33 cellular contexts compared by ENCODE assay signal in the genomic region with DNA sequence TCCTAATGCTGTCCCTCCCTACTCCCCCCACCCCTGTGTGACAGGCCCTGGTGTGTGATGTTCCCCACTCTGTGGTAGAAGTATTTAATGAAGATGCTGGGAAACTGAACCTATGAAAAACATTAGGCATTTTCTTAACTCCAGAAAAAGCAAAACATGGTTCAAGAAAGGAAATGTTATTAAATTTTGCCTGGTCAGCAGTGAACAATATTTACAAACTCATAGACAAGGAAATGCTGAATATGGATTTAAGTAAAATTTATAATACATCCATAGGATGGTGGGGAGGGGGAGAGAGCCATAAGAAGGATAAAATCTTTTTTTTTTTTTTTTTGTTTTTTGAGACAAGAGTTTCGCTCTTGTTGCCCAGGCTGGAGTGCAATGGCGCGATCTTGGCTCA. TPM values are rescaled to one million over a fixed set of nuclear protein-coding genes. Genes with fewer than 3 reads are reported as not detected.
A peak's percentile ranks its signal among the peaks of the same experiment; 100 is the strongest.
DNase-seq lines count a peak whose midpoint lies in the region; ATAC-seq, FAIRE-seq and TF ChIP-seq lines count a peak whose summit lies in the region.
"Had no signal": no experiment of that assay in that cellular context is flagged by ENCODE, and none has a peak within 500 bp of the region (broad histone marks: within the 10 kb centered on the region; RNA-seq: fewer than 3 reads in every experiment).

No MANE protein-coding gene starts in this region.

- H4K5ac ChIP-seq in IMR-90 (ENCODE audit: low read depth, low read length), result no peak overlapping the region

- H3K4me3 Mint-ChIP-seq in osteocyte (ENCODE audit: unreplicated experiment), result no peak overlapping the region
- H3K4me3 Mint-ChIP-seq in HFFc6, result no peak overlapping the region
- H3K4me3 Mint-ChIP-seq: CD14-positive monocyte; CD4-positive, alpha-beta memory T cell; CD4-positive, CD25-positive, alpha-beta regulatory T cell; CD8-positive, alpha-beta memory T cell had no signal

- H3K4me2 ChIP-seq in HepG2 (ENCODE audit: low read depth, low read length), result no peak overlapping the region
- no peak overlapping the region for H3K4me2 ChIP-seq in IMR-90 (ENCODE audit: low read depth, low read length)
- H3K4me2 ChIP-seq: BLaER1 had no signal

- H3K4me1 Mint-ChIP-seq in osteocyte (ENCODE audit: unreplicated experiment), result peaks cover 17% of the 10 kb centered on the region
- H3K4me1 Mint-ChIP-seq in HFFc6 (ENCODE audit: low read depth), result peaks cover 31% of the 10 kb centered on the region
- H3K4me1 Mint-ChIP-seq: CD4-positive, alpha-beta memory T cell; CD8-positive, alpha-beta memory T cell had no signal

- in situ Hi-C loops in HepG2 (cut with HindIII; ENCODE audit: extremely low pct_ligation_motif_present, low pct_unique_long_range_greater_than_20kb) (no loop called here), IMR-90 (cut with MboI; ENCODE audit: low sequenced_read_pairs) (no loop called here)

- H2AFZ ChIP-seq in HepG2 (ENCODE audit: low read length) (no peak overlapping the region), IMR-90 (replicated peaks; ENCODE audit: low read length, poor library complexity) (no peak overlapping the region)

- TF ChIP-seq EP300 in HepG2 (IDR thresholded peaks at IDR 0.05; ENCODE audit: low read depth in 2 of 2, low read length in 2 of 2) (no peak), HepG2 (CRISPR knock-in tag; IDR thresholded peaks at IDR 0.05; ENCODE audit: borderline replicate concordance) (no peak)

- peaks cover 3 to 13% of the 10 kb centered on the region in 2 experiments; a peak in 3 of 4 replicates for H3K79me1 ChIP-seq in IMR-90 (ENCODE audit: low read depth in 1 of 2, low read length in 2 of 2)

- H3K23ac ChIP-seq in IMR-90 (ENCODE audit: low read depth, low read length), result no peak overlapping the region

- no peak for TF ChIP-seq POLR2A in HepG2 (IDR thresholded peaks at IDR 0.05; ENCODE audit: insufficient read depth in 1 of 2, low read depth in 2 of 2, low read length in 2 of 2)
- no peak for TF ChIP-seq POLR2A in right lobe of liver (IDR thresholded peaks at IDR 0.05)
- TF ChIP-seq POLR2A in IMR-90 (IDR thresholded peaks at IDR 0.05; ENCODE audit: low read depth, low read length), result no peak
- TF ChIP-seq POLR2A in vagina (IDR thresholded peaks at IDR 0.05), result no peak

- TF ChIP-seq RAD21 in HepG2 (CRISPR knock-in tag; IDR thresholded peaks at IDR 0.05) (no peak), IMR-90 (IDR thresholded peaks at IDR 0.05; ENCODE audit: low read length) (no peak)

- no peak for DNase-seq in HepG2 (ENCODE audit: low spot score)
- no peak for DNase-seq in right lobe of liver
- DNase-seq in IMR-90, result no peak
- DNase-seq in islet precursor cell, result peak; percentile 12
- peak; percentile 32 for DNase-seq in osteocyte (ENCODE audit: extremely low spot score, unreplicated experiment)
- no peak for DNase-seq in vagina (ENCODE audit: extremely low spot score in 2 of 2)
- DNase-seq in HFFc6, result no peak
- DNase-seq: ACHN; BE2C; C1 segment of cervical spinal cord; CD4-positive, alpha-beta memory T cell; CD4-positive, CD25-positive, alpha-beta regulatory T cell; CD8-positive, alpha-beta memory T cell; COR-L47; DMS 273 treated with DMSO at 0.1 percent for 48 hours; DMS153; DMS53; DMS79; DND-41; EL; GDM1 had no signal

- H4K20me1 ChIP-seq in HepG2 (ENCODE audit: insufficient read depth, low read length) (no peaks in the 10 kb centered on the region), IMR-90 (ENCODE audit: insufficient read depth, low read length) (no peaks in the 10 kb centered on the region)
- H4K20me1 ChIP-seq: BLaER1 had no signal

- H4K91ac ChIP-seq in IMR-90 (ENCODE audit: insufficient read depth, low read depth, low read length), result no peak overlapping the region

- H3K27me3 Mint-ChIP-seq in osteocyte (ENCODE audit: unreplicated experiment) (no peaks in the 10 kb centered on the region), HFFc6 (ENCODE audit: insufficient read depth) (peaks cover 5% of the 10 kb centered on the region; the same call in 1 of the 2 replicates)
- H3K27me3 Mint-ChIP-seq: CD4-positive, alpha-beta memory T cell; CD4-positive, CD25-positive, alpha-beta regulatory T cell; CD8-positive, alpha-beta memory T cell had no signal

- POLR2A ChIA-PET in HepG2 (lab: Yijun Ruan, JAX) (no interaction called here), IMR-90 (lab: Charles Lee; ENCODE audit: unreplicated experiment) (no interaction called here)

- 92% methylated on average over 3 of the region's 3 CpGs for WGBS in HepG2 (ENCODE audit: low lambda C conversion rate)
- WGBS in right lobe of liver (ENCODE audit: insufficient coverage, low coverage, low lambda C conversion rate, missing lambda C conversion rate), result 100% methylated on average over 2 of the region's 3 CpGs
- no CpG with 5 or more reads among the region's 3 CpGs for WGBS in IMR-90 (ENCODE audit: extremely low coverage in 2 of 2, insufficient read length in 1 of 2), 2 experiments

- peaks cover 16% of the 10 kb centered on the region for H3K9me1 ChIP-seq in IMR-90 (ENCODE audit: insufficient read depth, low read length)

- CTCF ChIA-PET in HepG2 (lab: Yijun Ruan, JAX; ENCODE audit: low intra/inter-chr PET ratio, low total read pairs) (no interaction called here), IMR-90 (lab: Yijun Ruan, JAX) (interaction anchor here (0.6 to 1.1 kb wide), 2 partner anchors 8 to 17 kb away, joined by 3 read pairs; no protein-coding TSS in a partner anchor)

- no peak overlapping the region for H3K4me3 ChIP-seq in HepG2 (replicated peaks in 1 of 3; ENCODE audit: insufficient read depth in 1 of 3, low read depth in 2 of 3, low read length in 3 of 3)
- no peak overlapping the region for H3K4me3 ChIP-seq in right lobe of liver
- no peak overlapping the region for H3K4me3 ChIP-seq in IMR-90 (ENCODE audit: insufficient read depth, low read depth, low read length)
- no peak overlapping the region for H3K4me3 ChIP-seq in vagina
- H3K4me3 ChIP-seq: BLaER1, GM12878 had no signal

- H3K27me3 ChIP-seq in HepG2 (ENCODE audit: control insufficient read depth in 1 of 2, insufficient read depth in 2 of 2, low read length in 2 of 2) (peaks cover 0 to 5% of the 10 kb centered on the region in 2 experiments; a peak in 1 of 5 replicates), right lobe of liver (no peaks in the 10 kb centered on the region), IMR-90 (ENCODE audit: control insufficient read depth, insufficient read depth, low read length) (no peaks in the 10 kb centered on the region), vagina (no peaks in the 10 kb centered on the region)
- H3K27me3 ChIP-seq: BE2C, BLaER1 had no signal

- H3K9me3 ChIP-seq in HepG2 (ENCODE audit: low read length) (no peaks in the 10 kb centered on the region), right lobe of liver (no peaks in the 10 kb centered on the region), IMR-90 (ENCODE audit: control insufficient read depth, insufficient read depth, low read length) (peaks cover 2% of the 10 kb centered on the region; the same call in 1 of the 2 replicates), vagina (no peaks in the 10 kb centered on the region)
- H3K9me3 ChIP-seq: BE2C, BLaER1 had no signal

- H2BK120ac ChIP-seq in IMR-90 (ENCODE audit: low read depth, low read length), result no peak overlapping the region

- BruUV-seq in HepG2 (replicated peaks; lab: Mats Ljungman, UMichigan) (no TSS peak), IMR-90 (replicated peaks; lab: Mats Ljungman, UMichigan) (no TSS peak)

- H3K9ac ChIP-seq in HepG2 (ENCODE audit: insufficient read depth, low read depth, low read length) (no peak overlapping the region), IMR-90 (ENCODE audit: low read depth, low read length) (no peak overlapping the region)
- H3K9ac ChIP-seq: BLaER1 had no signal

- H3K27ac ChIP-seq in HepG2 (ENCODE audit: extremely low read length, insufficient read depth, low read length), result no peak overlapping the region
- H3K27ac ChIP-seq in right lobe of liver, result no peak overlapping the region
- no peak overlapping the region for H3K27ac ChIP-seq in IMR-90 (ENCODE audit: insufficient read depth, low read length)
- H3K27ac ChIP-seq in vagina, result no peak overlapping the region
- H3K27ac ChIP-seq: 22Rv1, BLaER1 had no signal

- no peaks in the 10 kb centered on the region for H3K36me3 ChIP-seq in HepG2 (replicated peaks in 1 of 2; ENCODE audit: control insufficient read depth in 1 of 2, insufficient read depth in 2 of 2, low read length in 2 of 2)
- H3K36me3 ChIP-seq in right lobe of liver, result no peaks in the 10 kb centered on the region
- H3K36me3 ChIP-seq in IMR-90 (ENCODE audit: control insufficient read depth, insufficient read depth, low read length), result no peaks in the 10 kb centered on the region
- no peaks in the 10 kb centered on the region for H3K36me3 ChIP-seq in vagina
- H3K36me3 ChIP-seq: BE2C, BLaER1 had no signal

- H2BK5ac ChIP-seq in IMR-90 (ENCODE audit: low read depth, low read length, poor library complexity, severe bottlenecking), result no peak overlapping the region

- H3K14ac ChIP-seq in IMR-90 (replicated peaks; ENCODE audit: low read depth, low read length), result no peak overlapping the region

- H3K18ac ChIP-seq in IMR-90 (ENCODE audit: low read depth, low read length), result no peak overlapping the region

- ATAC-seq in HepG2 (no peak), right lobe of liver (no peak), IMR-90 (ENCODE audit: low read depth) (no peak), GM21619 (IDR thresholded peaks at IDR 0.05; ENCODE audit: unreplicated experiment) (no peak)
- ATAC-seq: GM12878 had no signal

- H3K56ac ChIP-seq in IMR-90 (ENCODE audit: extremely low read depth, insufficient read depth, low read length), result no peak overlapping the region

- no peak overlapping the region for H3K4ac ChIP-seq in IMR-90 (ENCODE audit: low read depth, low read length)

- no peaks in the 10 kb centered on the region for H3K79me2 ChIP-seq in HepG2 (ENCODE audit: insufficient read depth, low read length)

- intact Hi-C loops in HepG2 (cut with micrococcal nuclease; ENCODE audit: unreplicated experiment) (no loop called here), right lobe of liver (cut with DNase I) (no loop called here), IMR-90 (cut with micrococcal nuclease) (no loop called here), vagina (cut with DNase I) (no loop called here)

- no peak overlapping the region for H2BK15ac ChIP-seq in IMR-90 (ENCODE audit: low read depth, low read length)

- H2BK20ac ChIP-seq in IMR-90 (ENCODE audit: low read depth, low read length), result no peak overlapping the region

- no peaks in the 10 kb centered on the region for H3K36me3 Mint-ChIP-seq in osteocyte (ENCODE audit: unreplicated experiment)
- peaks cover 5% of the 10 kb centered on the region; the same call in 1 of the 2 replicates for H3K36me3 Mint-ChIP-seq in HFFc6 (ENCODE audit: low read depth)
- H3K36me3 Mint-ChIP-seq: CD4-positive, alpha-beta memory T cell; CD8-positive, alpha-beta memory T cell had no signal

- no peak overlapping the region for H3K27ac Mint-ChIP-seq in osteocyte (ENCODE audit: unreplicated experiment)
- no peak overlapping the region for H3K27ac Mint-ChIP-seq in HFFc6
- H3K27ac Mint-ChIP-seq: CD4-positive, CD25-positive, alpha-beta regulatory T cell; CD8-positive, alpha-beta memory T cell had no signal

- H2AK9ac ChIP-seq in IMR-90 (replicated peaks; ENCODE audit: low read depth, low read length, poor library complexity), result no peak overlapping the region

- FAIRE-seq in HepG2 (lab: Jason Lieb, UNC), result no peak
- FAIRE-seq: GM12878, GM12892, GM18507 had no signal

- H3K9me3 Mint-ChIP-seq in osteocyte (ENCODE audit: unreplicated experiment) (no peaks in the 10 kb centered on the region), HFFc6 (no peaks in the 10 kb centered on the region)
- H3K9me3 Mint-ChIP-seq: CD4-positive, alpha-beta memory T cell; CD8-positive, alpha-beta memory T cell had no signal

- dilution Hi-C loops in IMR-90 (cut with HindIII; ENCODE audit: low sequenced_read_pairs, unreplicated experiment), result no loop called here

- no peak overlapping the region for H4K8ac ChIP-seq in IMR-90 (ENCODE audit: low read depth in 2 of 2, low read length in 2 of 2)

- TF ChIP-seq CTCF in HepG2 (CRISPR knock-in tag; IDR thresholded peaks at IDR 0.05) (no peak), right lobe of liver (IDR thresholded peaks at IDR 0.05) (no peak), IMR-90 (conservative IDR thresholded peaks at IDR 0.05; ENCODE audit: low read depth, low read length) (no peak), osteocyte (IDR thresholded peaks at IDR 0.05) (no peak), vagina (IDR thresholded peaks at IDR 0.05) (no peak), HFFc6 (IDR thresholded peaks at IDR 0.05) (no peak)

- H3K4me1 ChIP-seq in HepG2 (ENCODE audit: insufficient read depth, low read length), result peaks cover 20% of the 10 kb centered on the region
- H3K4me1 ChIP-seq in right lobe of liver, result peaks cover 0 to 10% (median 0%) of the 10 kb centered on the region in 4 donors
- H3K4me1 ChIP-seq in IMR-90 (ENCODE audit: control insufficient read depth, insufficient read depth, low read length), result peaks cover 17% of the 10 kb centered on the region
- H3K4me1 ChIP-seq in vagina, result no peaks in the 10 kb centered on the region
- H3K4me1 ChIP-seq: BE2C had no signal

- H2AK5ac ChIP-seq in IMR-90 (ENCODE audit: low read depth, low read length), result no peak overlapping the region

RNA-seq across cellular contexts. Expression of a gene that starts 10.8 kb away (rescaled TPM):
- total RNA-seq in HepG2 (2016; rRNA removed; fragmentation: Illumina TruSeq; extraction: Trizol), result not detected in 2 replicates
- not detected in 2 replicates for total RNA-seq in HepG2 (2016; cell fraction: cytosol; rRNA removed; fragmentation: Illumina TruSeq; extraction: Trizol; ENCODE audit: low read depth)
- not detected in 2 replicates for total RNA-seq in HepG2 (2016; cell fraction: insoluble cytoplasmic fraction; rRNA removed; fragmentation: Illumina TruSeq; extraction: Trizol)
- not detected in 2 replicates for total RNA-seq in HepG2 (2016; cell fraction: membrane; rRNA removed; fragmentation: Illumina TruSeq; extraction: Trizol)
- total RNA-seq in HepG2 (2016; cell fraction: nucleus; rRNA removed; fragmentation: Illumina TruSeq; extraction: Trizol), result not detected in 2 replicates
- polyA plus RNA-seq in HepG2 (2011; rRNA removed), result not detected in 2 replicates
- polyA plus RNA-seq in HepG2 (2011; cell fraction: cytosol; rRNA removed), result not detected in 2 replicates
- polyA plus RNA-seq in HepG2 (2011; cell fraction: nucleus; rRNA removed), result not detected in 2 replicates
- polyA plus RNA-seq in HepG2 (2012), result not detected in 2 replicates
- polyA plus RNA-seq in HepG2 (2016; cell fraction: cytosol; fragmentation: Illumina TruSeq; extraction: Trizol; ENCODE audit: low read depth), result not detected in 2 replicates
- polyA plus RNA-seq in HepG2 (2016; cell fraction: insoluble cytoplasmic fraction; fragmentation: Illumina TruSeq; extraction: Trizol; ENCODE audit: low read depth), result not detected in 2 replicates
- not detected in 2 replicates for polyA plus RNA-seq in HepG2 (2016; cell fraction: membrane; fragmentation: Illumina TruSeq; extraction: Trizol; ENCODE audit: low read depth)
- not detected in 2 replicates for polyA plus RNA-seq in HepG2 (2016; cell fraction: nucleus; fragmentation: Illumina TruSeq; extraction: Trizol; ENCODE audit: insufficient read depth, low read depth)
- not detected in 2 replicates for polyA minus RNA-seq in HepG2 (2011; rRNA and poly(A)+ RNA removed; ENCODE audit: low replicate concordance)
- not detected in 2 replicates for polyA minus RNA-seq in HepG2 (2011; cell fraction: cytosol; rRNA and poly(A)+ RNA removed)
- not detected in 2 replicates for polyA minus RNA-seq in HepG2 (2011; cell fraction: nucleus; rRNA and poly(A)+ RNA removed)
- not detected for total RNA-seq in right lobe of liver
- total RNA-seq in IMR-90 (2012; rRNA removed), result not detected in 2 replicates
- not detected in 2 replicates for polyA plus RNA-seq in IMR-90 (2012; rRNA removed)
- 0.08 TPM in 1 of 2 replicates, not detected in the other for polyA plus RNA-seq in IMR-90 (2012; cell fraction: cytosol; rRNA removed)
- not detected in 2 replicates for polyA plus RNA-seq in IMR-90 (2012; cell fraction: nucleus; rRNA removed; ENCODE audit: low replicate concordance)
- not detected in 2 replicates for total RNA-seq in osteocyte
- not detected for total RNA-seq in vagina
- under 1 TPM in 1 of 6 experiments, not detected in 5; 0.46 TPM for total RNA-seq in HFFc6 (2021; fragmentation: NEBNext Ultra II Directional; extraction: Animal tissue kit (Norgen Biotek cat#: 25700))
- total RNA-seq: A172; A673; CD4-positive, alpha-beta memory T cell; CD4-positive, CD25-positive, alpha-beta regulatory T cell; CD8-positive, alpha-beta memory T cell; Daoy; G401; GM12878 had no signal
- polyA plus RNA-seq: AG04450; CD14-positive monocyte; CD4-positive, alpha-beta memory T cell; CD4-positive, CD25-positive, alpha-beta regulatory T cell; CD8-positive, alpha-beta memory T cell; GM12878 had no signal

RNA-seq across cellular contexts. Expression of a gene that starts 55.7 kb away (rescaled TPM):
- total RNA-seq in HepG2 (2016; rRNA removed; fragmentation: Illumina TruSeq; extraction: Trizol), result 21.2 and 24.8 TPM in 2 replicates
- 4.9 and 7.5 TPM in 2 replicates for total RNA-seq in HepG2 (2016; cell fraction: cytosol; rRNA removed; fragmentation: Illumina TruSeq; extraction: Trizol; ENCODE audit: low read depth)
- total RNA-seq in HepG2 (2016; cell fraction: insoluble cytoplasmic fraction; rRNA removed; fragmentation: Illumina TruSeq; extraction: Trizol), result 16.3 and 25.6 TPM in 2 replicates
- 5.8 and 6.0 TPM in 2 replicates for total RNA-seq in HepG2 (2016; cell fraction: membrane; rRNA removed; fragmentation: Illumina TruSeq; extraction: Trizol)
- total RNA-seq in HepG2 (2016; cell fraction: nucleus; rRNA removed; fragmentation: Illumina TruSeq; extraction: Trizol), result 24.8 and 30.3 TPM in 2 replicates
- 16.8 and 23.2 TPM in 2 replicates for polyA plus RNA-seq in HepG2 (2011; rRNA removed)
- 8.3 and 9.6 TPM in 2 replicates for polyA plus RNA-seq in HepG2 (2011; cell fraction: cytosol; rRNA removed)
- polyA plus RNA-seq in HepG2 (2011; cell fraction: nucleus; rRNA removed), result 155 and 159 TPM in 2 replicates
- 42.0 and 44.5 TPM in 2 replicates for polyA plus RNA-seq in HepG2 (2012)
- 0.96 and 1.4 TPM in 2 replicates for polyA plus RNA-seq in HepG2 (2016; cell fraction: cytosol; fragmentation: Illumina TruSeq; extraction: Trizol; ENCODE audit: low read depth)
- 16.0 and 20.4 TPM in 2 replicates for polyA plus RNA-seq in HepG2 (2016; cell fraction: insoluble cytoplasmic fraction; fragmentation: Illumina TruSeq; extraction: Trizol; ENCODE audit: low read depth)
- polyA plus RNA-seq in HepG2 (2016; cell fraction: membrane; fragmentation: Illumina TruSeq; extraction: Trizol; ENCODE audit: low read depth), result 2.4 and 3.0 TPM in 2 replicates
- 72.8 and 77.7 TPM in 2 replicates for polyA plus RNA-seq in HepG2 (2016; cell fraction: nucleus; fragmentation: Illumina TruSeq; extraction: Trizol; ENCODE audit: insufficient read depth, low read depth)
- polyA minus RNA-seq in HepG2 (2011; rRNA and poly(A)+ RNA removed; ENCODE audit: low replicate concordance), result 39.4 and 67.1 TPM in 2 replicates
- polyA minus RNA-seq in HepG2 (2011; cell fraction: cytosol; rRNA and poly(A)+ RNA removed), result 13.7 and 17.4 TPM in 2 replicates
- 65.8 and 83.4 TPM in 2 replicates for polyA minus RNA-seq in HepG2 (2011; cell fraction: nucleus; rRNA and poly(A)+ RNA removed)
- 10 to 100 TPM; 50.1 to 98.2 (median 81.8) TPM for total RNA-seq in right lobe of liver
- total RNA-seq in IMR-90 (2012; rRNA removed), result 39.1 and 40.0 TPM in 2 replicates
- 22.4 and 22.9 TPM in 2 replicates for polyA plus RNA-seq in IMR-90 (2012; rRNA removed)
- polyA plus RNA-seq in IMR-90 (2012; cell fraction: cytosol; rRNA removed), result 12.8 and 19.0 TPM in 2 replicates
- polyA plus RNA-seq in IMR-90 (2012; cell fraction: nucleus; rRNA removed; ENCODE audit: low replicate concordance), result 95.5 and 141 TPM in 2 replicates
- total RNA-seq in osteocyte, result 27.8 and 28.8 TPM in 2 replicates
- 70.7 TPM for total RNA-seq in vagina
- total RNA-seq in HFFc6 (2021; fragmentation: NEBNext Ultra II Directional; extraction: Animal tissue kit (Norgen Biotek cat#: 25700)), result 10 to 100 TPM; 39.2 to 57.7 (median 42.9) TPM

RNA-seq across cellular contexts. Expression of a gene that starts 58.0 kb away (rescaled TPM):
- total RNA-seq in HepG2 (2016; rRNA removed; fragmentation: Illumina TruSeq; extraction: Trizol) (30.8 and 51.1 TPM in 2 replicates), right lobe of liver (10 to 100 TPM; 16.1 to 31.2 (median 22.5) TPM), IMR-90 (2012; rRNA removed) (25.6 and 38.9 TPM in 2 replicates), osteocyte (46.8 and 48.0 TPM in 2 replicates), vagina (29.7 TPM)
- total RNA-seq in HepG2 (2016; cell fraction: cytosol; rRNA removed; fragmentation: Illumina TruSeq; extraction: Trizol; ENCODE audit: low read depth), result 3.3 and 4.4 TPM in 2 replicates
- 33.9 and 51.5 TPM in 2 replicates for total RNA-seq in HepG2 (2016; cell fraction: insoluble cytoplasmic fraction; rRNA removed; fragmentation: Illumina TruSeq; extraction: Trizol)
- 12.2 and 14.5 TPM in 2 replicates for total RNA-seq in HepG2 (2016; cell fraction: membrane; rRNA removed; fragmentation: Illumina TruSeq; extraction: Trizol)
- 29.2 and 31.4 TPM in 2 replicates for total RNA-seq in HepG2 (2016; cell fraction: nucleus; rRNA removed; fragmentation: Illumina TruSeq; extraction: Trizol)
- polyA plus RNA-seq in HepG2 (2011; rRNA removed) (7.2 and 10.3 TPM in 2 replicates), IMR-90 (2012; rRNA removed) (7.8 and 8.9 TPM in 2 replicates)
- polyA plus RNA-seq in HepG2 (2011; cell fraction: cytosol; rRNA removed), result 4.2 and 7.1 TPM in 2 replicates
- 26.3 and 51.8 TPM in 2 replicates for polyA plus RNA-seq in HepG2 (2011; cell fraction: nucleus; rRNA removed)
- polyA plus RNA-seq in HepG2 (2012), result 13.6 and 17.8 TPM in 2 replicates
- polyA plus RNA-seq in HepG2 (2016; cell fraction: cytosol; fragmentation: Illumina TruSeq; extraction: Trizol; ENCODE audit: low read depth), result 0.59 and 0.75 TPM in 2 replicates
- polyA plus RNA-seq in HepG2 (2016; cell fraction: insoluble cytoplasmic fraction; fragmentation: Illumina TruSeq; extraction: Trizol; ENCODE audit: low read depth), result 27.2 and 28.3 TPM in 2 replicates
- 3.1 TPM in 2 replicates for polyA plus RNA-seq in HepG2 (2016; cell fraction: membrane; fragmentation: Illumina TruSeq; extraction: Trizol; ENCODE audit: low read depth)
- 32.0 and 35.0 TPM in 2 replicates for polyA plus RNA-seq in HepG2 (2016; cell fraction: nucleus; fragmentation: Illumina TruSeq; extraction: Trizol; ENCODE audit: insufficient read depth, low read depth)
- polyA minus RNA-seq in HepG2 (2011; rRNA and poly(A)+ RNA removed; ENCODE audit: low replicate concordance), result 16.2 and 48.5 TPM in 2 replicates
- polyA minus RNA-seq in HepG2 (2011; cell fraction: cytosol; rRNA and poly(A)+ RNA removed), result 18.9 and 19.5 TPM in 2 replicates
- 25.1 and 29.7 TPM in 2 replicates for polyA minus RNA-seq in HepG2 (2011; cell fraction: nucleus; rRNA and poly(A)+ RNA removed)
- 1.3 and 10.4 TPM in 2 replicates for polyA plus RNA-seq in IMR-90 (2012; cell fraction: cytosol; rRNA removed)
- 17.2 and 31.8 TPM in 2 replicates for polyA plus RNA-seq in IMR-90 (2012; cell fraction: nucleus; rRNA removed; ENCODE audit: low replicate concordance)
- total RNA-seq in HFFc6 (2021; fragmentation: NEBNext Ultra II Directional; extraction: Animal tissue kit (Norgen Biotek cat#: 25700)), result 10 to 100 TPM; 43.8 to 51.8 (median 49.9) TPM

Comparison
In these comparisons a context has a peak if more than half of its experiments do, and no peak if none do; other contexts are left out.
1. DNase-seq: peak in islet precursor cell (single experiment) and osteocyte (single experiment); none in HepG2 (single experiment), right lobe of liver (0 of 3), IMR-90 (single experiment), vagina (0 of 2) and HFFc6 (single experiment).